10 cellular contexts compared by ENCODE assay signal in genomic region chr5:35246928-35247644, GRCh38. TPM values are rescaled to one million over a fixed set of nuclear protein-coding genes. Genes with fewer than 3 reads are reported as not detected.
A peak's percentile ranks its signal among the peaks of the same experiment; 100 is the strongest.
DNase-seq lines count a peak whose midpoint lies in the region; ATAC-seq and TF ChIP-seq lines count a peak whose summit lies in the region.
"Had no signal": no experiment of that assay in that cellular context is flagged by ENCODE, and none has a peak within 500 bp of the region (broad histone marks: within the 10 kb centered on the region; RNA-seq: fewer than 3 reads in every experiment).

No MANE protein-coding gene starts in this region.

- H3K4me1 ChIP-seq in thoracic aorta (ENCODE audit: control insufficient read depth in 1 of 2, low read depth in 2 of 2) = peaks cover 15 to 26% of the 10 kb centered on the region in 2 donors

- peak overlapping the region; percentile 23 to 37 for H3K27ac ChIP-seq in thoracic aorta

- H3K27me3 Mint-ChIP-seq in activated naive CD4-positive, alpha-beta T cell treated with anti-CD3 and anti-CD28 coated beads, Interleukin-2, amount 10 ng/mL, durations not matched to agents 7 days and 5 days = no peaks in the 10 kb centered on the region

- DNase-seq in LHCN-M2 (ENCODE audit: low read depth) (peak; percentile 15), cerebellar nuclear complex (lab: John Stamatoyannopoulos, UW) (peak; percentile 40 to 67), left lobe of liver (ENCODE audit: low spot score) (no peak), thoracic aorta (ENCODE audit: low spot score) (no peak), DMS79 treated with DMSO at 0.1 percent for 48 hours (lab: John Stamatoyannopoulos, UW) (no peak)
- DNase-seq in activated naive CD4-positive, alpha-beta T cell treated with anti-CD3 and anti-CD28 coated beads, Interleukin-2, amount 10 ng/mL, durations not matched to agents 7 days and 5 days = no peak
- DNase-seq in central memory CD4-positive, alpha-beta T cell = no peak
- DNase-seq: effector CD8-positive, alpha-beta T cell; IMR-90; stimulated activated CD4-positive, alpha-beta T cell treated with anti-CD3 and anti-CD28 coated beads, Interleukin-12 subunit alpha, Interleukin-12 subunit beta, amount 100 ng/mL, for 4 hours had no signal

- H3K36me3 Mint-ChIP-seq in activated naive CD4-positive, alpha-beta T cell treated with anti-CD3 and anti-CD28 coated beads, Interleukin-2, amount 10 ng/mL, durations not matched to agents 7 days and 5 days = no peaks in the 10 kb centered on the region

- no peaks in the 10 kb centered on the region for H3K9me3 ChIP-seq in thoracic aorta

- no peak overlapping the region for H3K4me3 Mint-ChIP-seq in activated naive CD4-positive, alpha-beta T cell treated with anti-CD3 and anti-CD28 coated beads, Interleukin-2, amount 10 ng/mL, durations not matched to agents 7 days and 5 days

- CTCF ChIA-PET in activated naive CD4-positive, alpha-beta T cell treated with anti-CD3 and anti-CD28 coated beads, Interleukin-2, amount 10 ng/mL, durations not matched to agents 7 days and 5 days (lab: Charles Lee) = no interaction called here

- H3K4me1 Mint-ChIP-seq in activated naive CD4-positive, alpha-beta T cell treated with anti-CD3 and anti-CD28 coated beads, Interleukin-2, amount 10 ng/mL, durations not matched to agents 7 days and 5 days = no peaks in the 10 kb centered on the region

- H3K36me3 ChIP-seq in thoracic aorta = no peaks in the 10 kb centered on the region

- no peak overlapping the region for H3K27ac Mint-ChIP-seq in activated naive CD4-positive, alpha-beta T cell treated with anti-CD3 and anti-CD28 coated beads, Interleukin-2, amount 10 ng/mL, durations not matched to agents 7 days and 5 days

- TF ChIP-seq CTCF in thoracic aorta (IDR thresholded peaks at IDR 0.05) = peak; percentile 46

- no peaks in the 10 kb centered on the region for H3K27me3 ChIP-seq in thoracic aorta (replicated peaks; ENCODE audit: insufficient read depth)

- no peaks in the 10 kb centered on the region for H3K9me3 Mint-ChIP-seq in activated naive CD4-positive, alpha-beta T cell treated with anti-CD3 and anti-CD28 coated beads, Interleukin-2, amount 10 ng/mL, durations not matched to agents 7 days and 5 days

- peak overlapping the region; percentile 37 for H3K4me3 ChIP-seq in thoracic aorta

- peak; percentile 52 for ATAC-seq in left lobe of liver
- ATAC-seq in thoracic aorta (ENCODE audit: insufficient number of reproducible peaks, low FRiP score, low read depth) = no peak

RNA-seq across cellular contexts. Expression of gene PRLR, which starts 16.8 kb away (rescaled TPM):
- total RNA-seq in LHCN-M2 (2014; rRNA removed) = 0.75 and 1.2 TPM in 2 replicates
- polyA plus RNA-seq in LHCN-M2 (2012) = 0.01 TPM
- total RNA-seq in left lobe of liver = 11.9 TPM
- total RNA-seq in thoracic aorta = 1 to 10 TPM in 1 of 2 donors, under 1 TPM in 1; 0.71 to 2.6 TPM

Comparison
In these comparisons a context has a peak if more than half of its experiments do, and no peak if none do; other contexts are left out.
1. DNase-seq: peak in LHCN-M2 (single experiment) and cerebellar nuclear complex (2 of 2); none in left lobe of liver (single experiment), thoracic aorta (single experiment), activated naive CD4-positive, alpha-beta T cell treated with anti-CD3 and anti-CD28 coated beads, Interleukin-2, amount 10 ng/mL, durations not matched to agents 7 days and 5 days (single experiment), central memory CD4-positive, alpha-beta T cell (single experiment) and DMS79 treated with DMSO at 0.1 percent for 48 hours (single experiment).